ENCODE assay signal across 13 cellular contexts in the genomic region with DNA sequence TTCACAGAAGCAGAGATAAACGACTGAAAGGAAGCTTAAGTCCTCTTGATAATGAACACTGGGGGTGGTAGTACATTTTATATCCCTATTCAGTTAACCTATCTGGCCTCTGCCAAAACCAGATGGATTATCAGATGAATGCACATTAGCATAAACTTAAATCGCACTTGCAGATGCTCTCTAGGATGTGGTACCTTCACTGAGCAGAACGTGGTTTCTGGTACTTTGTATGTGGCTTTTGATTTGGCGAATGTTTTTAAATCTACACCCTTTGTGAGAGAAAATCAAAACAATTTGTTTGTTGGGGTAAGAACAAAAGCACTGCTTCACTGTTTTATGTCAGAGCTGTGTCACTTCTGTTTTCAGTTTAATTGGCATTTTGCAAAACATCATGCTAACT. TPM values are rescaled to one million over a fixed set of nuclear protein-coding genes. Genes with fewer than 3 reads are reported as not detected.
DNase-seq lines count a peak whose midpoint lies in the region; ATAC-seq, FAIRE-seq and TF ChIP-seq lines count a peak whose summit lies in the region.
"Had no signal": no experiment of that assay in that cellular context is flagged by ENCODE, and none has a peak within 500 bp of the region (broad histone marks: within the 10 kb centered on the region; RNA-seq: fewer than 3 reads in every experiment).

No MANE protein-coding gene starts in this region.

- H3K36me3 ChIP-seq in naive thymus-derived CD4-positive, alpha-beta T cell (ENCODE audit: control insufficient read depth in 2 of 3, insufficient read depth in 3 of 3, low read length in 3 of 3): no peaks in the 10 kb centered on the region
- no peaks in the 10 kb centered on the region for H3K36me3 ChIP-seq in sigmoid colon
- H3K36me3 ChIP-seq: HAP-1, MG63 had no signal

- FAIRE-seq in GM19239 (lab: Jason Lieb, UNC): peak; percentile 26

- H3K27ac Mint-ChIP-seq in activated CD8-positive, alpha-beta T cell treated with anti-CD3 and anti-CD28 coated beads, Interleukin-2, amount 10 ng/mL, durations not matched to agents 7 days and 5 days: no peak overlapping the region
- H3K27ac Mint-ChIP-seq in activated CD8-positive, alpha-beta T cell treated with anti-CD3 and anti-CD28 coated beads for 36 hours: no peak overlapping the region
- peak overlapping the region; percentile 0 for H3K27ac Mint-ChIP-seq in activated T-helper 17 cell treated with anti-CD3 and anti-CD28 coated beads, Interleukin-2, amount 50 U/mL, for 72 hours
- H3K27ac Mint-ChIP-seq in naive thymus-derived CD4-positive, alpha-beta T cell: peak overlapping the region in 3 of 9 donors; percentile 1 to 37 (median 11)

- peaks cover 4 to 9% of the 10 kb centered on the region in 2 donors for H3K4me1 ChIP-seq in naive thymus-derived CD4-positive, alpha-beta T cell (ENCODE audit: control insufficient read depth in 2 of 2, insufficient read depth in 2 of 2, low read length in 2 of 2)
- H3K4me1 ChIP-seq in sigmoid colon: no peaks in the 10 kb centered on the region
- H3K4me1 ChIP-seq: HAP-1 had no signal

- no peak overlapping the region for H3K27ac ChIP-seq in naive thymus-derived CD4-positive, alpha-beta T cell (ENCODE audit: low read depth, low read length)
- H3K27ac ChIP-seq in sigmoid colon: no peak overlapping the region

- CTCF ChIA-PET in activated CD8-positive, alpha-beta T cell treated with anti-CD3 and anti-CD28 coated beads, Interleukin-2, amount 10 ng/mL, durations not matched to agents 7 days and 5 days (lab: Charles Lee): interaction anchor here (0.7 kb wide), 1 partner anchor 111 kb away, joined by 3 read pairs; a partner anchor contains a TSS
- CTCF ChIA-PET in activated CD8-positive, alpha-beta T cell treated with anti-CD3 and anti-CD28 coated beads for 36 hours (lab: Charles Lee): no interaction called here
- CTCF ChIA-PET in naive thymus-derived CD4-positive, alpha-beta T cell (lab: Charles Lee): no interaction called here

- H3K27me3 ChIP-seq in naive thymus-derived CD4-positive, alpha-beta T cell (ENCODE audit: control insufficient read depth in 2 of 2, insufficient read depth in 2 of 2, low read length in 2 of 2): no peaks in the 10 kb centered on the region
- no peaks in the 10 kb centered on the region for H3K27me3 ChIP-seq in sigmoid colon
- H3K27me3 ChIP-seq: MG63 had no signal

- H3K4me3 ChIP-seq in naive thymus-derived CD4-positive, alpha-beta T cell (ENCODE audit: low read length): no peak overlapping the region
- H3K4me3 ChIP-seq in sigmoid colon: no peak overlapping the region
- H3K4me3 ChIP-seq: HAP-1, MG63 had no signal

- intact Hi-C loops in activated CD8-positive, alpha-beta T cell treated with anti-CD3 and anti-CD28 coated beads for 36 hours (cut with micrococcal nuclease): no loop called here
- intact Hi-C loops in naive thymus-derived CD4-positive, alpha-beta T cell (cut with micrococcal nuclease): no loop called here
- intact Hi-C loops in sigmoid colon (cut with DNase I): no loop called here

- no peaks in the 10 kb centered on the region for H3K9me3 ChIP-seq in naive thymus-derived CD4-positive, alpha-beta T cell (ENCODE audit: control insufficient read depth in 2 of 3, low read length in 3 of 3)
- no peaks in the 10 kb centered on the region for H3K9me3 ChIP-seq in sigmoid colon
- H3K9me3 ChIP-seq: HAP-1, MG63 had no signal

- DNase-seq in activated CD8-positive, alpha-beta T cell treated with anti-CD3 and anti-CD28 coated beads, Interleukin-2, amount 10 ng/mL, durations not matched to agents 7 days and 5 days: peak; percentile 37
- DNase-seq in activated CD8-positive, alpha-beta T cell treated with anti-CD3 and anti-CD28 coated beads for 36 hours: no peak
- DNase-seq in GM19239 (ENCODE audit: insufficient read length, low spot score): no peak
- peak in 7 of 9 donors; percentile 14 to 75 (median 52) for DNase-seq in naive thymus-derived CD4-positive, alpha-beta T cell
- DNase-seq in sigmoid colon: no peak
- no peak for DNase-seq in MV-4-11 (lab: John Stamatoyannopoulos, UW)
- DNase-seq: Karpas-422, MG63, NCI-H1092 treated with DMSO at 0.1 percent for 48 hours had no signal

- ATAC-seq in activated CD8-positive, alpha-beta T cell treated with anti-CD3 and anti-CD28 coated beads, Interleukin-2, amount 10 ng/mL, durations not matched to agents 7 days and 5 days: peak; percentile 51
- ATAC-seq in activated CD8-positive, alpha-beta T cell treated with anti-CD3 and anti-CD28 coated beads for 36 hours: no peak
- ATAC-seq in activated T-helper 17 cell treated with anti-CD3 and anti-CD28 coated beads, Interleukin-2, amount 50 U/mL, for 72 hours (replicated peaks): no peak
- peak; percentile 80 for ATAC-seq in naive thymus-derived CD4-positive, alpha-beta T cell
- ATAC-seq in GM21381 (IDR thresholded peaks at IDR 0.05; ENCODE audit: unreplicated experiment): no peak

- H3K4me3 Mint-ChIP-seq in activated CD8-positive, alpha-beta T cell treated with anti-CD3 and anti-CD28 coated beads, Interleukin-2, amount 10 ng/mL, durations not matched to agents 7 days and 5 days: no peak overlapping the region
- no peak overlapping the region for H3K4me3 Mint-ChIP-seq in activated CD8-positive, alpha-beta T cell treated with anti-CD3 and anti-CD28 coated beads for 36 hours
- no peak overlapping the region for H3K4me3 Mint-ChIP-seq in activated T-helper 17 cell treated with anti-CD3 and anti-CD28 coated beads, Interleukin-2, amount 50 U/mL, for 72 hours
- H3K4me3 Mint-ChIP-seq in naive thymus-derived CD4-positive, alpha-beta T cell: no peak overlapping the region

- peaks cover 29% of the 10 kb centered on the region for H3K4me1 Mint-ChIP-seq in activated CD8-positive, alpha-beta T cell treated with anti-CD3 and anti-CD28 coated beads, Interleukin-2, amount 10 ng/mL, durations not matched to agents 7 days and 5 days (ENCODE audit: low read depth)
- peaks cover 33% of the 10 kb centered on the region for H3K4me1 Mint-ChIP-seq in activated CD8-positive, alpha-beta T cell treated with anti-CD3 and anti-CD28 coated beads for 36 hours (ENCODE audit: low read depth)
- H3K4me1 Mint-ChIP-seq in activated T-helper 17 cell treated with anti-CD3 and anti-CD28 coated beads, Interleukin-2, amount 50 U/mL, for 72 hours: peaks cover 34% of the 10 kb centered on the region
- peaks cover 18 to 41% (median 34%) of the 10 kb centered on the region in 7 donors for H3K4me1 Mint-ChIP-seq in naive thymus-derived CD4-positive, alpha-beta T cell

- H3K9me3 Mint-ChIP-seq in activated CD8-positive, alpha-beta T cell treated with anti-CD3 and anti-CD28 coated beads, Interleukin-2, amount 10 ng/mL, durations not matched to agents 7 days and 5 days (ENCODE audit: insufficient read depth): peaks cover 8% of the 10 kb centered on the region
- peaks cover 7% of the 10 kb centered on the region for H3K9me3 Mint-ChIP-seq in activated CD8-positive, alpha-beta T cell treated with anti-CD3 and anti-CD28 coated beads for 36 hours
- H3K9me3 Mint-ChIP-seq in activated T-helper 17 cell treated with anti-CD3 and anti-CD28 coated beads, Interleukin-2, amount 50 U/mL, for 72 hours: peaks cover 2% of the 10 kb centered on the region
- H3K9me3 Mint-ChIP-seq in naive thymus-derived CD4-positive, alpha-beta T cell: peaks cover 0 to 17% (median 7%) of the 10 kb centered on the region in 11 donors

- TF ChIP-seq EP300 in sigmoid colon (IDR thresholded peaks at IDR 0.05): no peak

- 57 to 74% methylated on average over 4 of the region's 4 CpGs for WGBS in sigmoid colon, 2 donors

- TF ChIP-seq CTCF in activated CD8-positive, alpha-beta T cell treated with anti-CD3 and anti-CD28 coated beads for 36 hours (IDR thresholded peaks at IDR 0.05): no peak
- TF ChIP-seq CTCF in sigmoid colon (IDR thresholded peaks at IDR 0.05): no peak

- peaks cover 19% of the 10 kb centered on the region for H3K36me3 Mint-ChIP-seq in activated CD8-positive, alpha-beta T cell treated with anti-CD3 and anti-CD28 coated beads, Interleukin-2, amount 10 ng/mL, durations not matched to agents 7 days and 5 days (ENCODE audit: low read depth)
- peaks cover 17% of the 10 kb centered on the region for H3K36me3 Mint-ChIP-seq in activated CD8-positive, alpha-beta T cell treated with anti-CD3 and anti-CD28 coated beads for 36 hours (ENCODE audit: low read depth)
- peaks cover 6% of the 10 kb centered on the region for H3K36me3 Mint-ChIP-seq in activated T-helper 17 cell treated with anti-CD3 and anti-CD28 coated beads, Interleukin-2, amount 50 U/mL, for 72 hours (ENCODE audit: low read depth)
- peaks cover 3 to 59% (median 42%) of the 10 kb centered on the region in 5 donors for H3K36me3 Mint-ChIP-seq in naive thymus-derived CD4-positive, alpha-beta T cell

- POLR2A ChIA-PET in activated CD8-positive, alpha-beta T cell treated with anti-CD3 and anti-CD28 coated beads, Interleukin-2, amount 10 ng/mL, durations not matched to agents 7 days and 5 days (lab: Charles Lee): interaction anchor here (1.0 kb wide), 1 partner anchor 211 kb away, joined by 3 read pairs; a partner anchor contains a TSS
- POLR2A ChIA-PET in activated CD8-positive, alpha-beta T cell treated with anti-CD3 and anti-CD28 coated beads for 36 hours (lab: Charles Lee): interaction anchor here (1.0 kb wide), 1 partner anchor 13 kb away, joined by 3 read pairs; no protein-coding TSS in a partner anchor
- POLR2A ChIA-PET in naive thymus-derived CD4-positive, alpha-beta T cell (lab: Charles Lee): no interaction called here

- no peaks in the 10 kb centered on the region for H3K27me3 Mint-ChIP-seq in activated CD8-positive, alpha-beta T cell treated with anti-CD3 and anti-CD28 coated beads, Interleukin-2, amount 10 ng/mL, durations not matched to agents 7 days and 5 days (ENCODE audit: low read depth)
- H3K27me3 Mint-ChIP-seq in activated CD8-positive, alpha-beta T cell treated with anti-CD3 and anti-CD28 coated beads for 36 hours: no peaks in the 10 kb centered on the region
- no peaks in the 10 kb centered on the region for H3K27me3 Mint-ChIP-seq in activated T-helper 17 cell treated with anti-CD3 and anti-CD28 coated beads, Interleukin-2, amount 50 U/mL, for 72 hours
- H3K27me3 Mint-ChIP-seq in naive thymus-derived CD4-positive, alpha-beta T cell: no peaks in the 10 kb centered on the region

- TF ChIP-seq POLR2A in sigmoid colon (IDR thresholded peaks at IDR 0.05): no peak

RNA-seq across cellular contexts. Expression of a gene that starts 21.2 kb away (rescaled TPM):
- total RNA-seq in activated CD8-positive, alpha-beta T cell treated with anti-CD3 and anti-CD28 coated beads, Interleukin-2, amount 10 ng/mL, durations not matched to agents 7 days and 5 days: 1 to 10 TPM; 2.1 to 2.4 TPM
- total RNA-seq in activated CD8-positive, alpha-beta T cell treated with anti-CD3 and anti-CD28 coated beads for 36 hours: 1 to 10 TPM in 1 of 2 experiments, under 1 TPM in 1; 0.97 to 1.0 TPM
- 1 to 10 TPM; 2.4 to 3.7 TPM for total RNA-seq in activated T-helper 17 cell treated with anti-CD3 and anti-CD28 coated beads, Interleukin-2, amount 50 U/mL, for 72 hours
- 1 to 10 TPM; 2.2 to 3.3 (median 2.6) TPM for total RNA-seq in naive thymus-derived CD4-positive, alpha-beta T cell
- under 1 TPM; 0.60 to 0.91 TPM for polyA plus RNA-seq in naive thymus-derived CD4-positive, alpha-beta T cell
- 1 to 10 TPM; 3.3 to 6.9 (median 6.2) TPM for total RNA-seq in sigmoid colon
- polyA plus RNA-seq in sigmoid colon: 1 to 10 TPM in 1 of 3 donors, not detected in 2; 1.1 TPM

RNA-seq across cellular contexts. Expression of a gene that starts 26.5 kb away (rescaled TPM):
- total RNA-seq in activated CD8-positive, alpha-beta T cell treated with anti-CD3 and anti-CD28 coated beads, Interleukin-2, amount 10 ng/mL, durations not matched to agents 7 days and 5 days: 1 to 10 TPM in 1 of 2 experiments, under 1 TPM in 1; 0.95 to 1.4 TPM
- total RNA-seq in activated CD8-positive, alpha-beta T cell treated with anti-CD3 and anti-CD28 coated beads for 36 hours: under 1 TPM in 1 of 2 experiments, not detected in 1; 0.63 TPM
- 1 to 10 TPM in 1 of 2 donors, under 1 TPM in 1; 0.84 to 1.7 TPM for total RNA-seq in activated T-helper 17 cell treated with anti-CD3 and anti-CD28 coated beads, Interleukin-2, amount 50 U/mL, for 72 hours
- total RNA-seq in naive thymus-derived CD4-positive, alpha-beta T cell: 1 to 10 TPM in 4 of 5 experiments, under 1 TPM in 1; 0.72 to 1.9 (median 1.5) TPM
- polyA plus RNA-seq in naive thymus-derived CD4-positive, alpha-beta T cell: not detected
- total RNA-seq in sigmoid colon: 1 to 10 TPM; 1.4 to 4.6 (median 2.1) TPM
- under 1 TPM in 1 of 3 donors, not detected in 2; 0.28 TPM for polyA plus RNA-seq in sigmoid colon

RNA-seq across cellular contexts. Expression of a gene that starts 31.2 kb away (rescaled TPM):
- total RNA-seq in activated CD8-positive, alpha-beta T cell treated with anti-CD3 and anti-CD28 coated beads, Interleukin-2, amount 10 ng/mL, durations not matched to agents 7 days and 5 days: not detected
- not detected for total RNA-seq in activated CD8-positive, alpha-beta T cell treated with anti-CD3 and anti-CD28 coated beads for 36 hours
- not detected for total RNA-seq in activated T-helper 17 cell treated with anti-CD3 and anti-CD28 coated beads, Interleukin-2, amount 50 U/mL, for 72 hours
- under 1 TPM in 2 of 5 experiments, not detected in 3; 0.51 to 0.65 TPM for total RNA-seq in naive thymus-derived CD4-positive, alpha-beta T cell
- polyA plus RNA-seq in naive thymus-derived CD4-positive, alpha-beta T cell: not detected
- 1 to 10 TPM in 2 of 4 donors, not detected in 2; 1.2 to 1.4 TPM for total RNA-seq in sigmoid colon
- not detected for polyA plus RNA-seq in sigmoid colon
- total RNA-seq: A673 had no signal

RNA-seq across cellular contexts. Expression of a gene that starts 37.8 kb away (rescaled TPM):
- total RNA-seq in activated CD8-positive, alpha-beta T cell treated with anti-CD3 and anti-CD28 coated beads, Interleukin-2, amount 10 ng/mL, durations not matched to agents 7 days and 5 days: 1 to 10 TPM; 1.9 to 2.2 TPM
- total RNA-seq in activated CD8-positive, alpha-beta T cell treated with anti-CD3 and anti-CD28 coated beads for 36 hours: 1 to 10 TPM in 1 of 2 experiments, under 1 TPM in 1; 0.81 to 1.6 TPM
- total RNA-seq in activated T-helper 17 cell treated with anti-CD3 and anti-CD28 coated beads, Interleukin-2, amount 50 U/mL, for 72 hours: 1 to 10 TPM; 1.9 to 4.4 TPM
- total RNA-seq in naive thymus-derived CD4-positive, alpha-beta T cell: 1 to 10 TPM; 1.6 to 3.5 (median 2.3) TPM
- under 1 TPM in 1 of 2 donors, not detected in 1; 0.15 TPM for polyA plus RNA-seq in naive thymus-derived CD4-positive, alpha-beta T cell
- total RNA-seq in sigmoid colon: 1 to 10 TPM; 2.6 to 6.4 (median 4.6) TPM
- polyA plus RNA-seq in sigmoid colon: under 1 TPM in 1 of 3 donors, not detected in 2; 0.50 TPM

RNA-seq across cellular contexts. Expression of a gene that starts 50.9 kb away (rescaled TPM):
- total RNA-seq in activated CD8-positive, alpha-beta T cell treated with anti-CD3 and anti-CD28 coated beads, Interleukin-2, amount 10 ng/mL, durations not matched to agents 7 days and 5 days: 1 to 10 TPM; 1.0 to 1.1 TPM
- under 1 TPM; 0.31 to 0.36 TPM for total RNA-seq in activated CD8-positive, alpha-beta T cell treated with anti-CD3 and anti-CD28 coated beads for 36 hours
- 1 to 10 TPM; 1.2 to 2.1 TPM for total RNA-seq in activated T-helper 17 cell treated with anti-CD3 and anti-CD28 coated beads, Interleukin-2, amount 50 U/mL, for 72 hours
- 1 to 10 TPM in 4 of 5 experiments, under 1 TPM in 1; 0.72 to 2.1 (median 1.4) TPM for total RNA-seq in naive thymus-derived CD4-positive, alpha-beta T cell
- not detected for polyA plus RNA-seq in naive thymus-derived CD4-positive, alpha-beta T cell
- total RNA-seq in sigmoid colon: 1 to 10 TPM; 1.1 to 4.1 (median 2.8) TPM
- polyA plus RNA-seq in sigmoid colon: under 1 TPM in 1 of 3 donors, not detected in 2; 0.20 TPM

Comparison
In these comparisons a context has a peak if more than half of its experiments do, and no peak if none do; other contexts are left out.
1. ATAC-seq: peak in activated CD8-positive, alpha-beta T cell treated with anti-CD3 and anti-CD28 coated beads, Interleukin-2, amount 10 ng/mL, durations not matched to agents 7 days and 5 days (single experiment) and naive thymus-derived CD4-positive, alpha-beta T cell (single experiment); none in activated CD8-positive, alpha-beta T cell treated with anti-CD3 and anti-CD28 coated beads for 36 hours (single experiment), activated T-helper 17 cell treated with anti-CD3 and anti-CD28 coated beads, Interleukin-2, amount 50 U/mL, for 72 hours (single experiment) and GM21381 (single experiment).
2. DNase-seq: peak in activated CD8-positive, alpha-beta T cell treated with anti-CD3 and anti-CD28 coated beads, Interleukin-2, amount 10 ng/mL, durations not matched to agents 7 days and 5 days (single experiment) and naive thymus-derived CD4-positive, alpha-beta T cell (7 of 9); none in activated CD8-positive, alpha-beta T cell treated with anti-CD3 and anti-CD28 coated beads for 36 hours (single experiment), GM19239 (single experiment), sigmoid colon (single experiment) and MV-4-11 (single experiment).